1 cellular context compared by ENCODE assay signal in the genomic region with DNA sequence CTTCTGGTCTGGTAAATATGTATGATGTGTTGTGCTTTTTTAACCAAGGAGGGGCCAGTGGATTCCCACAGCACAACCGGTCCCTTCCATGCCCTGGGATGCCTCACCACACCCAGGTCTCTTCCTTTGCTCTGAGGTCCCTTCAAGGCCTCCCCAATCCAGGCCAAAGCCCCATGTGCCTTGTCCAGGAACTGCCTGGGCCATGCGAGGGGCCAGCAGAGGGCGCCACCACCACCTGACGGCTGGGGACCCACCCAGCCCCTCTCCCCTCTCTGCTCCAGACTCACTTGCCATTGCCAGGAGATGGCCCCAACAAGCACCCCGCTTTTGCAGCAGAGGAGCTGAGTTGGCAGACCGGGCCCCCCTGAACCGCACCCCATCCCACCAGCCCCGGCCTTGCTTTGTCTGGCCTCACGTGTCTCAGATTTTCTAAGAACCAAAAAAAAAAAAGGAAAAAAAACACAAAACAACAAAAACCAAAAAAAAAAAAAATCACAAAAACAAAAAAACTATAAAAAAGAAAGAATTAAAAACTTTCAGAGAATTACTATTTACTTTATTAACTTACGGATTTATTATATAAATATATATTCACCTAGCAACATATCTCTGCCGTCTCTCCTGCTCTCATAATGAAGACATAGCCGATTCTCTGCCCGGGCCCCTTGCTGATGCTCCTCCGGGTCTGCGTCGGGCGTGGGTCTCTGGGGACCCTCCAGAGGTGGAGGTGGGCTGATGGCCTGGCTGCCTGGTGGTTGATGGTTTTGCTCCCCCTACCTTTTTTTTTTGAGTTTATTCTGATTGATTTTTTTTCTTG.
TF ChIP-seq lines count a peak whose summit lies in the region.

No MANE protein-coding gene starts in this region.

TF ChIP-seq in GM12878, 131 proteins besides CTCF, POLR2A, EP300 and RAD21 (continued from another document):
- TF ChIP-seq, protein P1, sequence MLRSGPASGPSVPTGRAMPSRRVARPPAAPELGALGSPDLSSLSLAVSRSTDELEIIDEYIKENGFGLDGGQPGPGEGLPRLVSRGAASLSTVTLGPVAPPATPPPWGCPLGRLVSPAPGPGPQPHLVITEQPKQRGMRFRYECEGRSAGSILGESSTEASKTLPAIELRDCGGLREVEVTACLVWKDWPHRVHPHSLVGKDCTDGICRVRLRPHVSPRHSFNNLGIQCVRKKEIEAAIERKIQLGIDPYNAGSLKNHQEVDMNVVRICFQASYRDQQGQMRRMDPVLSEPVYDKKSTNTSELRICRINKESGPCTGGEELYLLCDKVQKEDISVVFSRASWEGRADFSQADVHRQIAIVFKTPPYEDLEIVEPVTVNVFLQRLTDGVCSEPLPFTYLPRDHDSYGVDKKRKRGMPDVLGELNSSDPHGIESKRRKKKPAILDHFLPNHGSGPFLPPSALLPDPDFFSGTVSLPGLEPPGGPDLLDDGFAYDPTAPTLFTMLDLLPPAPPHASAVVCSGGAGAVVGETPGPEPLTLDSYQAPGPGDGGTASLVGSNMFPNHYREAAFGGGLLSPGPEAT (IDR thresholded peaks at IDR 0.05; ENCODE audit: low read depth), result no peak
- TF ChIP-seq, protein P2, sequence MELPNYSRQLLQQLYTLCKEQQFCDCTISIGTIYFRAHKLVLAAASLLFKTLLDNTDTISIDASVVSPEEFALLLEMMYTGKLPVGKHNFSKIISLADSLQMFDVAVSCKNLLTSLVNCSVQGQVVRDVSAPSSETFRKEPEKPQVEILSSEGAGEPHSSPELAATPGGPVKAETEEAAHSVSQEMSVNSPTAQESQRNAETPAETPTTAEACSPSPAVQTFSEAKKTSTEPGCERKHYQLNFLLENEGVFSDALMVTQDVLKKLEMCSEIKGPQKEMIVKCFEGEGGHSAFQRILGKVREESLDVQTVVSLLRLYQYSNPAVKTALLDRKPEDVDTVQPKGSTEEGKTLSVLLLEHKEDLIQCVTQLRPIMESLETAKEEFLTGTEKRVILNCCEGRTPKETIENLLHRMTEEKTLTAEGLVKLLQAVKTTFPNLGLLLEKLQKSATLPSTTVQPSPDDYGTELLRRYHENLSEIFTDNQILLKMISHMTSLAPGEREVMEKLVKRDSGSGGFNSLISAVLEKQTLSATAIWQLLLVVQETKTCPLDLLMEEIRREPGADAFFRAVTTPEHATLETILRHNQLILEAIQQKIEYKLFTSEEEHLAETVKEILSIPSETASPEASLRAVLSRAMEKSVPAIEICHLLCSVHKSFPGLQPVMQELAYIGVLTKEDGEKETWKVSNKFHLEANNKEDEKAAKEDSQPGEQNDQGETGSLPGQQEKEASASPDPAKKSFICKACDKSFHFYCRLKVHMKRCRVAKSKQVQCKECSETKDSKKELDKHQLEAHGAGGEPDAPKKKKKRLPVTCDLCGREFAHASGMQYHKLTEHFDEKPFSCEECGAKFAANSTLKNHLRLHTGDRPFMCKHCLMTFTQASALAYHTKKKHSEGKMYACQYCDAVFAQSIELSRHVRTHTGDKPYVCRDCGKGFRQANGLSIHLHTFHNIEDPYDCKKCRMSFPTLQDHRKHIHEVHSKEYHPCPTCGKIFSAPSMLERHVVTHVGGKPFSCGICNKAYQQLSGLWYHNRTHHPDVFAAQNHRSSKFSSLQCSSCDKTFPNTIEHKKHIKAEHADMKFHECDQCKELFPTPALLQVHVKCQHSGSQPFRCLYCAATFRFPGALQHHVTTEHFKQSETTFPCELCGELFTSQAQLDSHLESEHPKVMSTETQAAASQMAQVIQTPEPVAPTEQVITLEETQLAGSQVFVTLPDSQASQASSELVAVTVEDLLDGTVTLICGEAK (IDR thresholded peaks at IDR 0.05; ENCODE audit: borderline replicate concordance), result no peak
- TF ChIP-seq ESRRA (IDR thresholded peaks at IDR 0.05; ENCODE audit: low read length) (no peak), SMC3 (IDR thresholded peaks at IDR 0.05; ENCODE audit: borderline replicate concordance, low read length) (peak; percentile 82), NR2F1 (conservative IDR thresholded peaks at IDR 0.05) (no peak), KLF5 (IDR thresholded peaks at IDR 0.05; ENCODE audit: partially characterized antibody) (no peak), BACH1 (IDR thresholded peaks at IDR 0.05; ENCODE audit: borderline replicate concordance) (no peak), NBN (IDR thresholded peaks at IDR 0.05) (no peak), YY1 (IDR thresholded peaks at IDR 0.05; ENCODE audit: low read depth, low read length) (peak; percentile 76), HDAC6 (IDR thresholded peaks at IDR 0.05; ENCODE audit: unreplicated experiment) (no peak), ZZZ3 (IDR thresholded peaks at IDR 0.05; ENCODE audit: control insufficient read depth, insufficient read length, low read depth) (no peak), HDAC2 (IDR thresholded peaks at IDR 0.05) (no peak), CHD4 (IDR thresholded peaks at IDR 0.05) (no peak), SREBF2 (IDR thresholded peaks at IDR 0.05; ENCODE audit: low read length) (no peak), CBFB (IDR thresholded peaks at IDR 0.05; ENCODE audit: low read depth) (no peak), EGR1 (IDR thresholded peaks at IDR 0.05; ENCODE audit: borderline replicate concordance in 1 of 2, low read depth in 2 of 2, low read length in 2 of 2) (no peak), ZNF384 (IDR thresholded peaks at IDR 0.05; ENCODE audit: borderline replicate concordance, low read depth, low read length) (no peak), SMARCA5 (IDR thresholded peaks at IDR 0.05) (peak; percentile 16; the same call in 1 of the 2 replicates), MXI1 (IDR thresholded peaks at IDR 0.05; ENCODE audit: low read depth, low read length) (no peak)
- TF ChIP-seq, protein P3, sequence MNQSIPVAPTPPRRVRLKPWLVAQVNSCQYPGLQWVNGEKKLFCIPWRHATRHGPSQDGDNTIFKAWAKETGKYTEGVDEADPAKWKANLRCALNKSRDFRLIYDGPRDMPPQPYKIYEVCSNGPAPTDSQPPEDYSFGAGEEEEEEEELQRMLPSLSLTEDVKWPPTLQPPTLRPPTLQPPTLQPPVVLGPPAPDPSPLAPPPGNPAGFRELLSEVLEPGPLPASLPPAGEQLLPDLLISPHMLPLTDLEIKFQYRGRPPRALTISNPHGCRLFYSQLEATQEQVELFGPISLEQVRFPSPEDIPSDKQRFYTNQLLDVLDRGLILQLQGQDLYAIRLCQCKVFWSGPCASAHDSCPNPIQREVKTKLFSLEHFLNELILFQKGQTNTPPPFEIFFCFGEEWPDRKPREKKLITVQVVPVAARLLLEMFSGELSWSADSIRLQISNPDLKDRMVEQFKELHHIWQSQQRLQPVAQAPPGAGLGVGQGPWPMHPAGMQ (IDR thresholded peaks at IDR 0.05; ENCODE audit: borderline replicate concordance), result no peak
- TF ChIP-seq, protein P4, sequence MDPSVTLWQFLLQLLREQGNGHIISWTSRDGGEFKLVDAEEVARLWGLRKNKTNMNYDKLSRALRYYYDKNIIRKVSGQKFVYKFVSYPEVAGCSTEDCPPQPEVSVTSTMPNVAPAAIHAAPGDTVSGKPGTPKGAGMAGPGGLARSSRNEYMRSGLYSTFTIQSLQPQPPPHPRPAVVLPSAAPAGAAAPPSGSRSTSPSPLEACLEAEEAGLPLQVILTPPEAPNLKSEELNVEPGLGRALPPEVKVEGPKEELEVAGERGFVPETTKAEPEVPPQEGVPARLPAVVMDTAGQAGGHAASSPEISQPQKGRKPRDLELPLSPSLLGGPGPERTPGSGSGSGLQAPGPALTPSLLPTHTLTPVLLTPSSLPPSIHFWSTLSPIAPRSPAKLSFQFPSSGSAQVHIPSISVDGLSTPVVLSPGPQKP (IDR thresholded peaks at IDR 0.05; ENCODE audit: low read depth, low read length), result no peak
- TF ChIP-seq, protein P5, sequence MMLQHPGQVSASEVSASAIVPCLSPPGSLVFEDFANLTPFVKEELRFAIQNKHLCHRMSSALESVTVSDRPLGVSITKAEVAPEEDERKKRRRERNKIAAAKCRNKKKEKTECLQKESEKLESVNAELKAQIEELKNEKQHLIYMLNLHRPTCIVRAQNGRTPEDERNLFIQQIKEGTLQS (IDR thresholded peaks at IDR 0.05; ENCODE audit: borderline replicate concordance, extremely low read depth, low read depth, low read length), result no peak
- TF ChIP-seq, protein P6, sequence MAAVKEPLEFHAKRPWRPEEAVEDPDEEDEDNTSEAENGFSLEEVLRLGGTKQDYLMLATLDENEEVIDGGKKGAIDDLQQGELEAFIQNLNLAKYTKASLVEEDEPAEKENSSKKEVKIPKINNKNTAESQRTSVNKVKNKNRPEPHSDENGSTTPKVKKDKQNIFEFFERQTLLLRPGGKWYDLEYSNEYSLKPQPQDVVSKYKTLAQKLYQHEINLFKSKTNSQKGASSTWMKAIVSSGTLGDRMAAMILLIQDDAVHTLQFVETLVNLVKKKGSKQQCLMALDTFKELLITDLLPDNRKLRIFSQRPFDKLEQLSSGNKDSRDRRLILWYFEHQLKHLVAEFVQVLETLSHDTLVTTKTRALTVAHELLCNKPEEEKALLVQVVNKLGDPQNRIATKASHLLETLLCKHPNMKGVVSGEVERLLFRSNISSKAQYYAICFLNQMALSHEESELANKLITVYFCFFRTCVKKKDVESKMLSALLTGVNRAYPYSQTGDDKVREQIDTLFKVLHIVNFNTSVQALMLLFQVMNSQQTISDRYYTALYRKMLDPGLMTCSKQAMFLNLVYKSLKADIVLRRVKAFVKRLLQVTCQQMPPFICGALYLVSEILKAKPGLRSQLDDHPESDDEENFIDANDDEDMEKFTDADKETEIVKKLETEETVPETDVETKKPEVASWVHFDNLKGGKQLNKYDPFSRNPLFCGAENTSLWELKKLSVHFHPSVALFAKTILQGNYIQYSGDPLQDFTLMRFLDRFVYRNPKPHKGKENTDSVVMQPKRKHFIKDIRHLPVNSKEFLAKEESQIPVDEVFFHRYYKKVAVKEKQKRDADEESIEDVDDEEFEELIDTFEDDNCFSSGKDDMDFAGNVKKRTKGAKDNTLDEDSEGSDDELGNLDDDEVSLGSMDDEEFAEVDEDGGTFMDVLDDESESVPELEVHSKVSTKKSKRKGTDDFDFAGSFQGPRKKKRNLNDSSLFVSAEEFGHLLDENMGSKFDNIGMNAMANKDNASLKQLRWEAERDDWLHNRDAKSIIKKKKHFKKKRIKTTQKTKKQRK (IDR thresholded peaks at IDR 0.05; ENCODE audit: low read depth, low read length), result no peak
